ENCODE assay signal across 8 cellular contexts in the genomic region with DNA sequence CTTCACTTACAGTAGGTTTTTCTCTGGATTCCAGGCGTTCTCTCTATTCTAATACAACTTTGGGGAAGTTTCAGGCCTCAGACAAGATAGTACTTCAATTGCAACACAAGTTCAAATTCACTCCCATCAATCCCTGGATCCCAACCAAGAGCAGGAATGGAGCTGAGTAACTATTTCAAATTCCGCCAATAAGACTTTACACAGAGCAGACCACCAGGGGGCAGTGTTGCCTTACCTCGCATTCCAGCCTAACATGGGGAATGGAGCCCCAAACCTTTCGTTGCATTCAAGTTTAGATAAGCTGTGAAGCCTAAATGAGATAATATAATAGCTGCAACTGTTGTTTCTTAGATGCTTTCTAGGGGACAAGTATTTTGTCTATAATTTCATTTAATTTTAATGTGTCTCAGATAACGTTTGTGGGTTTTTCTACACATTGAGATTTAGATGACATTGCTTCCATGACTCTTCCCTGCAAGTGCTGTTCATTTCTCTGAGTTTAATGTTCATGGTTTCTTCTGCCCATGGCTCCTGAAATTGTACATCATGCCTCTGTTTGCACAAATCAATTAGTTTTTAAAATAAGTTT.
DNase-seq lines count a peak whose midpoint lies in the region; ATAC-seq and TF ChIP-seq lines count a peak whose summit lies in the region.

No MANE protein-coding gene starts in this region.

- ATAC-seq in GM21447 (IDR thresholded peaks at IDR 0.05; ENCODE audit: unreplicated experiment) (peak; percentile 91), IMR-90 (ENCODE audit: low read depth) (peak; percentile 67; the same call in 1 of the 2 replicates), Right ventricle myocardium superior (ENCODE audit: poor library complexity) (peak; percentile 49)

- no TSS peak for BruUV-seq in IMR-90 (replicated peaks; lab: Mats Ljungman, UMichigan)

- H4K91ac ChIP-seq in IMR-90 (ENCODE audit: insufficient read depth, low read depth, low read length), result no peak overlapping the region

- 0% methylated on average over 1 of the region's 5 CpGs; no CpG with 5 or more reads in 1 of the 2 experiments for WGBS in IMR-90 (ENCODE audit: extremely low coverage in 2 of 2, insufficient read length in 1 of 2), 2 experiments

- no peak overlapping the region for H2BK5ac ChIP-seq in IMR-90 (ENCODE audit: low read depth, low read length, poor library complexity, severe bottlenecking)

- no peak overlapping the region for H3K23ac ChIP-seq in IMR-90 (ENCODE audit: low read depth, low read length)

- dilution Hi-C loops in IMR-90 (cut with HindIII; ENCODE audit: low sequenced_read_pairs, unreplicated experiment), result no loop called here

- H3K4me2 ChIP-seq in IMR-90 (ENCODE audit: low read depth, low read length), result no peak overlapping the region

- POLR2A ChIA-PET in IMR-90 (lab: Charles Lee; ENCODE audit: unreplicated experiment), result no interaction called here

- H2BK120ac ChIP-seq in IMR-90 (ENCODE audit: low read depth, low read length), result no peak overlapping the region

- TF ChIP-seq CTCF in IMR-90 (conservative IDR thresholded peaks at IDR 0.05; ENCODE audit: low read depth, low read length), result peak; percentile 77

- DNase-seq in EH (ENCODE audit: low read depth) (peak; percentile 62), IMR-90 (peak; percentile 65), SJCRH30 (peak; percentile 61 to 88), Right ventricle myocardium superior (peak; percentile 63), putamen (ENCODE audit: low spot score) (peak; percentile 49), cerebellar nuclear complex (lab: John Stamatoyannopoulos, UW) (no peak)
- peak; percentile 57 for DNase-seq in activated naive CD4-positive, alpha-beta T cell treated with Interleukin-2 at 50 U/mL for 16 hours

- H3K27ac ChIP-seq in IMR-90 (ENCODE audit: insufficient read depth, low read length) (no peak overlapping the region), SJCRH30 (no peak overlapping the region)

- H2AFZ ChIP-seq in IMR-90 (replicated peaks; ENCODE audit: low read length, poor library complexity), result no peak overlapping the region

- no peak overlapping the region for H3K4ac ChIP-seq in IMR-90 (ENCODE audit: low read depth, low read length)

- in situ Hi-C loops in IMR-90 (cut with MboI; ENCODE audit: low sequenced_read_pairs), result no loop called here

- H3K56ac ChIP-seq in IMR-90 (ENCODE audit: extremely low read depth, insufficient read depth, low read length), result no peak overlapping the region

- H3K9ac ChIP-seq in IMR-90 (ENCODE audit: low read depth, low read length), result no peak overlapping the region

- no peak overlapping the region for H3K14ac ChIP-seq in IMR-90 (replicated peaks; ENCODE audit: low read depth, low read length)

- H3K4me1 ChIP-seq in IMR-90 (ENCODE audit: control insufficient read depth, insufficient read depth, low read length) (no peaks in the 10 kb centered on the region), SJCRH30 (no peaks in the 10 kb centered on the region)

- no peak overlapping the region for H3K18ac ChIP-seq in IMR-90 (ENCODE audit: low read depth, low read length)

- H4K5ac ChIP-seq in IMR-90 (ENCODE audit: low read depth, low read length), result no peak overlapping the region

- no peaks in the 10 kb centered on the region for H3K79me1 ChIP-seq in IMR-90 (ENCODE audit: low read depth in 1 of 2, low read length in 2 of 2)

- H3K36me3 ChIP-seq in IMR-90 (ENCODE audit: control insufficient read depth, insufficient read depth, low read length) (no peaks in the 10 kb centered on the region), SJCRH30 (no peaks in the 10 kb centered on the region)

- no peaks in the 10 kb centered on the region for H4K20me1 ChIP-seq in IMR-90 (ENCODE audit: insufficient read depth, low read length)

- TF ChIP-seq RAD21 in IMR-90 (IDR thresholded peaks at IDR 0.05; ENCODE audit: low read length), result peak; percentile 74

- CTCF ChIA-PET in IMR-90 (lab: Yijun Ruan, JAX), result interaction anchor here (0.6 to 3.0 kb wide), 7 partner anchors 12 to 1230 kb away, joined by 3 to 17 read pairs (median 3); no protein-coding TSS in a partner anchor

- no peaks in the 10 kb centered on the region for H3K27me3 ChIP-seq in IMR-90 (ENCODE audit: control insufficient read depth, insufficient read depth, low read length)
- no peaks in the 10 kb centered on the region for H3K27me3 ChIP-seq in SJCRH30

- H2AK9ac ChIP-seq in IMR-90 (replicated peaks; ENCODE audit: low read depth, low read length, poor library complexity), result no peak overlapping the region

- no peak overlapping the region for H2BK20ac ChIP-seq in IMR-90 (ENCODE audit: low read depth, low read length)

- H3K9me1 ChIP-seq in IMR-90 (ENCODE audit: insufficient read depth, low read length), result no peaks in the 10 kb centered on the region

- H3K9me3 ChIP-seq in IMR-90 (ENCODE audit: control insufficient read depth, insufficient read depth, low read length), result no peaks in the 10 kb centered on the region
- no peaks in the 10 kb centered on the region for H3K9me3 ChIP-seq in SJCRH30 (replicated peaks)

- H2AK5ac ChIP-seq in IMR-90 (ENCODE audit: low read depth, low read length), result no peak overlapping the region

- H4K8ac ChIP-seq in IMR-90 (ENCODE audit: low read depth in 2 of 2, low read length in 2 of 2), result no peak overlapping the region

- TF ChIP-seq POLR2A in IMR-90 (IDR thresholded peaks at IDR 0.05; ENCODE audit: low read depth, low read length), result no peak

- H2BK15ac ChIP-seq in IMR-90 (ENCODE audit: low read depth, low read length), result no peak overlapping the region

- intact Hi-C loops in IMR-90 (cut with micrococcal nuclease), result no loop called here
- intact Hi-C loops in Right ventricle myocardium superior (cut with DNase I), result no loop called here

- H3K4me3 ChIP-seq in IMR-90 (ENCODE audit: insufficient read depth, low read depth, low read length) (no peak overlapping the region), SJCRH30 (no peak overlapping the region)

TF ChIP-seq in IMR-90, 13 proteins besides CTCF, POLR2A, EP300 and RAD21:
- peak; percentile 45; the same call in 1 of the 2 replicates for TF ChIP-seq SMC3 (IDR thresholded peaks at IDR 0.05; ENCODE audit: low read depth, low read length)
- TF ChIP-seq BHLHE40 (IDR thresholded peaks at IDR 0.05; ENCODE audit: low read depth, low read length), result no peak

Comparison
In these comparisons a context has a peak if more than half of its experiments do, and no peak if none do; other contexts are left out.
1. DNase-seq: peak in EH (single experiment), IMR-90 (single experiment), SJCRH30 (2 of 2), activated naive CD4-positive, alpha-beta T cell treated with Interleukin-2 at 50 U/mL for 16 hours (single experiment), Right ventricle myocardium superior (single experiment) and putamen (single experiment); none in cerebellar nuclear complex (0 of 2).
2. Peak in every context shown above with its lines, with median percentiles within 50 percentile points of each other: ATAC-seq.